Comparison of ENCODE assay signal across 1 cellular context in the genomic region with DNA sequence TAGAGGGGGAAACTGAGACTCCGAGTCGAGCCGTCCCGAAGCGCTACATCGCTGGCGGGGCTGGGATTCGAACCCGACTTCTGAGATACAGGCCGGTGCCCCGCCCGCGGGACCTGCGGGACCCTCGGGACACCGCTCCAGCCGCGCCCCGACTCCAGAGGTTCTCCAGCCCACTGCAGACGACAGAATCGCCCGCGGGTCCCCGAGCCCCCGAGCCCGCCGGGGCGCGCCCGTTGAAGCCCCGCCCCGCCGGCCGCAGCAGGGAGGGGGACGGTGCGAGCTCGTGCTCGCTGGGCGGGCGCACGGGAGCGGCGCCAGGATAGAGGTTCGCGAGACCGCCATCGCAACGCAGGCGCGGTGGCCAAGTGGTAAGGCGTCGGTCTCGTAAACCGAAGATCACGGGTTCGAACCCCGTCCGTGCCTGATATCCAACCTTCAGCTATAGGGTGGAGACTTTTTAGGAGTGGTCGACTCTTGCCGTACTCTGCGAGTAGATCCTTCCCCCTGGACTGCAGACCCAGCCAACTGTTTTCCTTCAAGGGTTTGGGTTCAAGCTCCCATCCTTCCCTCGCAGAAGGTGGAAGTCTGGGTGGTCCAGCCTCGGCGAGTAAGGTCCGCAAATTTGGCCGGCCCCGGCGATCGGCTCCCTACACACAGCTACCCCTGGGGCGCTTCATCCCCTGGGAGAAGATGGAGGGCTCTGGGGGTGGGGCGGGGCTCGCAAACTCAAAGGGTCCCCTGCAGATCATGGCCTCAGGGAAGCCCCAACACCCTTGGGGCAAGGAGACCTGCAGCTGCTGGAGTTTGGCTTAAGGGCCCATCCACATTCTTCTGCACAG.
TF ChIP-seq lines count a peak whose summit lies in the region.

No MANE protein-coding gene starts in this region.

TF ChIP-seq in K562, 482 proteins besides CTCF, POLR2A, EP300 and RAD21 (continued from another document and continues in another):
- TF ChIP-seq, protein P1, sequence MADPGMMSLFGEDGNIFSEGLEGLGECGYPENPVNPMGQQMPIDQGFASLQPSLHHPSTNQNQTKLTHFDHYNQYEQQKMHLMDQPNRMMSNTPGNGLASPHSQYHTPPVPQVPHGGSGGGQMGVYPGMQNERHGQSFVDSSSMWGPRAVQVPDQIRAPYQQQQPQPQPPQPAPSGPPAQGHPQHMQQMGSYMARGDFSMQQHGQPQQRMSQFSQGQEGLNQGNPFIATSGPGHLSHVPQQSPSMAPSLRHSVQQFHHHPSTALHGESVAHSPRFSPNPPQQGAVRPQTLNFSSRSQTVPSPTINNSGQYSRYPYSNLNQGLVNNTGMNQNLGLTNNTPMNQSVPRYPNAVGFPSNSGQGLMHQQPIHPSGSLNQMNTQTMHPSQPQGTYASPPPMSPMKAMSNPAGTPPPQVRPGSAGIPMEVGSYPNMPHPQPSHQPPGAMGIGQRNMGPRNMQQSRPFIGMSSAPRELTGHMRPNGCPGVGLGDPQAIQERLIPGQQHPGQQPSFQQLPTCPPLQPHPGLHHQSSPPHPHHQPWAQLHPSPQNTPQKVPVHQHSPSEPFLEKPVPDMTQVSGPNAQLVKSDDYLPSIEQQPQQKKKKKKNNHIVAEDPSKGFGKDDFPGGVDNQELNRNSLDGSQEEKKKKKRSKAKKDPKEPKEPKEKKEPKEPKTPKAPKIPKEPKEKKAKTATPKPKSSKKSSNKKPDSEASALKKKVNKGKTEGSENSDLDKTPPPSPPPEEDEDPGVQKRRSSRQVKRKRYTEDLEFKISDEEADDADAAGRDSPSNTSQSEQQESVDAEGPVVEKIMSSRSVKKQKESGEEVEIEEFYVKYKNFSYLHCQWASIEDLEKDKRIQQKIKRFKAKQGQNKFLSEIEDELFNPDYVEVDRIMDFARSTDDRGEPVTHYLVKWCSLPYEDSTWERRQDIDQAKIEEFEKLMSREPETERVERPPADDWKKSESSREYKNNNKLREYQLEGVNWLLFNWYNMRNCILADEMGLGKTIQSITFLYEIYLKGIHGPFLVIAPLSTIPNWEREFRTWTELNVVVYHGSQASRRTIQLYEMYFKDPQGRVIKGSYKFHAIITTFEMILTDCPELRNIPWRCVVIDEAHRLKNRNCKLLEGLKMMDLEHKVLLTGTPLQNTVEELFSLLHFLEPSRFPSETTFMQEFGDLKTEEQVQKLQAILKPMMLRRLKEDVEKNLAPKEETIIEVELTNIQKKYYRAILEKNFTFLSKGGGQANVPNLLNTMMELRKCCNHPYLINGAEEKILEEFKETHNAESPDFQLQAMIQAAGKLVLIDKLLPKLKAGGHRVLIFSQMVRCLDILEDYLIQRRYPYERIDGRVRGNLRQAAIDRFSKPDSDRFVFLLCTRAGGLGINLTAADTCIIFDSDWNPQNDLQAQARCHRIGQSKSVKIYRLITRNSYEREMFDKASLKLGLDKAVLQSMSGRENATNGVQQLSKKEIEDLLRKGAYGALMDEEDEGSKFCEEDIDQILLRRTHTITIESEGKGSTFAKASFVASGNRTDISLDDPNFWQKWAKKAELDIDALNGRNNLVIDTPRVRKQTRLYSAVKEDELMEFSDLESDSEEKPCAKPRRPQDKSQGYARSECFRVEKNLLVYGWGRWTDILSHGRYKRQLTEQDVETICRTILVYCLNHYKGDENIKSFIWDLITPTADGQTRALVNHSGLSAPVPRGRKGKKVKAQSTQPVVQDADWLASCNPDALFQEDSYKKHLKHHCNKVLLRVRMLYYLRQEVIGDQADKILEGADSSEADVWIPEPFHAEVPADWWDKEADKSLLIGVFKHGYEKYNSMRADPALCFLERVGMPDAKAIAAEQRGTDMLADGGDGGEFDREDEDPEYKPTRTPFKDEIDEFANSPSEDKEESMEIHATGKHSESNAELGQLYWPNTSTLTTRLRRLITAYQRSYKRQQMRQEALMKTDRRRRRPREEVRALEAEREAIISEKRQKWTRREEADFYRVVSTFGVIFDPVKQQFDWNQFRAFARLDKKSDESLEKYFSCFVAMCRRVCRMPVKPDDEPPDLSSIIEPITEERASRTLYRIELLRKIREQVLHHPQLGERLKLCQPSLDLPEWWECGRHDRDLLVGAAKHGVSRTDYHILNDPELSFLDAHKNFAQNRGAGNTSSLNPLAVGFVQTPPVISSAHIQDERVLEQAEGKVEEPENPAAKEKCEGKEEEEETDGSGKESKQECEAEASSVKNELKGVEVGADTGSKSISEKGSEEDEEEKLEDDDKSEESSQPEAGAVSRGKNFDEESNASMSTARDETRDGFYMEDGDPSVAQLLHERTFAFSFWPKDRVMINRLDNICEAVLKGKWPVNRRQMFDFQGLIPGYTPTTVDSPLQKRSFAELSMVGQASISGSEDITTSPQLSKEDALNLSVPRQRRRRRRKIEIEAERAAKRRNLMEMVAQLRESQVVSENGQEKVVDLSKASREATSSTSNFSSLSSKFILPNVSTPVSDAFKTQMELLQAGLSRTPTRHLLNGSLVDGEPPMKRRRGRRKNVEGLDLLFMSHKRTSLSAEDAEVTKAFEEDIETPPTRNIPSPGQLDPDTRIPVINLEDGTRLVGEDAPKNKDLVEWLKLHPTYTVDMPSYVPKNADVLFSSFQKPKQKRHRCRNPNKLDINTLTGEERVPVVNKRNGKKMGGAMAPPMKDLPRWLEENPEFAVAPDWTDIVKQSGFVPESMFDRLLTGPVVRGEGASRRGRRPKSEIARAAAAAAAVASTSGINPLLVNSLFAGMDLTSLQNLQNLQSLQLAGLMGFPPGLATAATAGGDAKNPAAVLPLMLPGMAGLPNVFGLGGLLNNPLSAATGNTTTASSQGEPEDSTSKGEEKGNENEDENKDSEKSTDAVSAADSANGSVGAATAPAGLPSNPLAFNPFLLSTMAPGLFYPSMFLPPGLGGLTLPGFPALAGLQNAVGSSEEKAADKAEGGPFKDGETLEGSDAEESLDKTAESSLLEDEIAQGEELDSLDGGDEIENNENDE (IDR thresholded peaks at IDR 0.05; ENCODE audit: low read depth, low read length) = no peak
- no peak for TF ChIP-seq THRB (CRISPR knock-in tag; conservative IDR thresholded peaks at IDR 0.05)
- no peak for TF ChIP-seq ZNF79 (CRISPR knock-in tag; IDR thresholded peaks at IDR 0.05; ENCODE audit: low read depth)
- no peak for TF ChIP-seq MYNN (IDR thresholded peaks at IDR 0.05)
- TF ChIP-seq MYNN (CRISPR knock-in tag; IDR thresholded peaks at IDR 0.05) = no peak
- TF ChIP-seq SIN3B (IDR thresholded peaks at IDR 0.05; ENCODE audit: low read depth) = peak; percentile 58; the same call in 1 of the 2 replicates
- no peak for TF ChIP-seq NR1H2 (CRISPR knock-in tag; IDR thresholded peaks at IDR 0.05)
- peak in 1 of 2 experiments; percentile 78; a peak in 1 of 4 replicates for TF ChIP-seq HDAC1 (IDR thresholded peaks at IDR 0.05)
- TF ChIP-seq ZNF561 (CRISPR knock-in tag; conservative IDR thresholded peaks at IDR 0.05) = no peak
- TF ChIP-seq CGGBP1 (CRISPR knock-in tag; IDR thresholded peaks at IDR 0.05) = no peak
- TF ChIP-seq, protein P2, sequence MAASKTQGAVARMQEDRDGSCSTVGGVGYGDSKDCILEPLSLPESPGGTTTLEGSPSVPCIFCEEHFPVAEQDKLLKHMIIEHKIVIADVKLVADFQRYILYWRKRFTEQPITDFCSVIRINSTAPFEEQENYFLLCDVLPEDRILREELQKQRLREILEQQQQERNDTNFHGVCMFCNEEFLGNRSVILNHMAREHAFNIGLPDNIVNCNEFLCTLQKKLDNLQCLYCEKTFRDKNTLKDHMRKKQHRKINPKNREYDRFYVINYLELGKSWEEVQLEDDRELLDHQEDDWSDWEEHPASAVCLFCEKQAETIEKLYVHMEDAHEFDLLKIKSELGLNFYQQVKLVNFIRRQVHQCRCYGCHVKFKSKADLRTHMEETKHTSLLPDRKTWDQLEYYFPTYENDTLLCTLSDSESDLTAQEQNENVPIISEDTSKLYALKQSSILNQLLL (CRISPR knock-in tag; IDR thresholded peaks at IDR 0.05; ENCODE audit: borderline replicate concordance) = no peak
- TF ChIP-seq NEUROD1 (IDR thresholded peaks at IDR 0.05; ENCODE audit: borderline replicate concordance, low read depth, low read length, partially characterized antibody) = no peak
- peak; percentile 72 for TF ChIP-seq POLR2G (IDR thresholded peaks at IDR 0.05; ENCODE audit: low read depth, low read length)
- peak; percentile 61; the same call in 1 of the 2 replicates for TF ChIP-seq ILF3 (IDR thresholded peaks at IDR 0.05; ENCODE audit: borderline replicate concordance)
- TF ChIP-seq ZNF384 (IDR thresholded peaks at IDR 0.05; ENCODE audit: low read depth, low read length) = no peak
- TF ChIP-seq GABPA (tag; conservative IDR thresholded peaks at IDR 0.05; ENCODE audit: low read depth) = no peak
- TF ChIP-seq RBM22 (IDR thresholded peaks at IDR 0.05; ENCODE audit: low read depth, low read length, poor library complexity, severe bottlenecking) = peak; percentile 92
- peak; percentile 78 for TF ChIP-seq GATAD2B (IDR thresholded peaks at IDR 0.05; ENCODE audit: borderline replicate concordance)
- TF ChIP-seq, protein P3, sequence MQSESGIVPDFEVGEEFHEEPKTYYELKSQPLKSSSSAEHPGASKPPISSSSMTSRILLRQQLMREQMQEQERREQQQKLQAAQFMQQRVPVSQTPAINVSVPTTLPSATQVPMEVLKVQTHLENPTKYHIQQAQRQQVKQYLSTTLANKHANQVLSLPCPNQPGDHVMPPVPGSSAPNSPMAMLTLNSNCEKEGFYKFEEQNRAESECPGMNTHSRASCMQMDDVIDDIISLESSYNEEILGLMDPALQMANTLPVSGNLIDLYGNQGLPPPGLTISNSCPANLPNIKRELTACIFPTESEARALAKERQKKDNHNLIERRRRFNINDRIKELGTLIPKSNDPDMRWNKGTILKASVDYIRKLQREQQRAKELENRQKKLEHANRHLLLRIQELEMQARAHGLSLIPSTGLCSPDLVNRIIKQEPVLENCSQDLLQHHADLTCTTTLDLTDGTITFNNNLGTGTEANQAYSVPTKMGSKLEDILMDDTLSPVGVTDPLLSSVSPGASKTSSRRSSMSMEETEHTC (IDR thresholded peaks at IDR 0.05) = peak; percentile 59; the same call in 1 of the 2 replicates
- TF ChIP-seq, protein P4, sequence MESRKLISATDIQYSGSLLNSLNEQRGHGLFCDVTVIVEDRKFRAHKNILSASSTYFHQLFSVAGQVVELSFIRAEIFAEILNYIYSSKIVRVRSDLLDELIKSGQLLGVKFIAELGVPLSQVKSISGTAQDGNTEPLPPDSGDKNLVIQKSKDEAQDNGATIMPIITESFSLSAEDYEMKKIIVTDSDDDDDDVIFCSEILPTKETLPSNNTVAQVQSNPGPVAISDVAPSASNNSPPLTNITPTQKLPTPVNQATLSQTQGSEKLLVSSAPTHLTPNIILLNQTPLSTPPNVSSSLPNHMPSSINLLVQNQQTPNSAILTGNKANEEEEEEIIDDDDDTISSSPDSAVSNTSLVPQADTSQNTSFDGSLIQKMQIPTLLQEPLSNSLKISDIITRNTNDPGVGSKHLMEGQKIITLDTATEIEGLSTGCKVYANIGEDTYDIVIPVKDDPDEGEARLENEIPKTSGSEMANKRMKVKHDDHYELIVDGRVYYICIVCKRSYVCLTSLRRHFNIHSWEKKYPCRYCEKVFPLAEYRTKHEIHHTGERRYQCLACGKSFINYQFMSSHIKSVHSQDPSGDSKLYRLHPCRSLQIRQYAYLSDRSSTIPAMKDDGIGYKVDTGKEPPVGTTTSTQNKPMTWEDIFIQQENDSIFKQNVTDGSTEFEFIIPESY (CRISPR knock-in tag; IDR thresholded peaks at IDR 0.05) = peak; percentile 50; the same call in 1 of the 2 replicates
- peak; percentile 42; the same call in 1 of the 2 replicates for TF ChIP-seq NBN (IDR thresholded peaks at IDR 0.05; ENCODE audit: low read depth)
- no peak for TF ChIP-seq TRIM25 (IDR thresholded peaks at IDR 0.05; ENCODE audit: borderline replicate concordance)
- TF ChIP-seq COPS2 (conservative IDR thresholded peaks at IDR 0.05) = no peak
- TF ChIP-seq TEAD1 (CRISPR knock-in tag; IDR thresholded peaks at IDR 0.05) = no peak
- TF ChIP-seq ASH1L (IDR thresholded peaks at IDR 0.05; ENCODE audit: borderline replicate concordance, low read depth, partially characterized antibody) = no peak
- TF ChIP-seq HIVEP1 (CRISPR knock-in tag; IDR thresholded peaks at IDR 0.05) = no peak
- peak in 2 of 3 experiments; percentile 41 to 49 for TF ChIP-seq YY1 (IDR thresholded peaks at IDR 0.05; ENCODE audit: borderline replicate concordance in 1 of 3, control insufficient read depth in 1 of 3, extremely low read depth in 1 of 3, insufficient read depth in 3 of 3, insufficient read length in 1 of 3, insufficient replicate concordance in 2 of 3, low read depth in 1 of 3, low read length in 2 of 3)
- no peak for TF ChIP-seq SMAD3 (CRISPR knock-in tag; conservative IDR thresholded peaks at IDR 0.05)
- no peak for TF ChIP-seq ZNF395 (CRISPR knock-in tag; IDR thresholded peaks at IDR 0.05)
- TF ChIP-seq LARP7 (IDR thresholded peaks at IDR 0.05) = no peak
- TF ChIP-seq ZNF174 (CRISPR knock-in tag; IDR thresholded peaks at IDR 0.05) = no peak
- TF ChIP-seq GATAD2A (IDR thresholded peaks at IDR 0.05) = 0 out of 2 replicates have a peak, but pooled peaks have one; percentile 54
- TF ChIP-seq ZNF408 (CRISPR knock-in tag; IDR thresholded peaks at IDR 0.05; ENCODE audit: low read depth) = no peak
- TF ChIP-seq TRIM24 (IDR thresholded peaks at IDR 0.05) = peak in 1 of 2 experiments; percentile 38; a peak in 1 of 4 replicates
